Comparison of ENCODE assay signal across 20 cellular contexts in the genomic region with DNA sequence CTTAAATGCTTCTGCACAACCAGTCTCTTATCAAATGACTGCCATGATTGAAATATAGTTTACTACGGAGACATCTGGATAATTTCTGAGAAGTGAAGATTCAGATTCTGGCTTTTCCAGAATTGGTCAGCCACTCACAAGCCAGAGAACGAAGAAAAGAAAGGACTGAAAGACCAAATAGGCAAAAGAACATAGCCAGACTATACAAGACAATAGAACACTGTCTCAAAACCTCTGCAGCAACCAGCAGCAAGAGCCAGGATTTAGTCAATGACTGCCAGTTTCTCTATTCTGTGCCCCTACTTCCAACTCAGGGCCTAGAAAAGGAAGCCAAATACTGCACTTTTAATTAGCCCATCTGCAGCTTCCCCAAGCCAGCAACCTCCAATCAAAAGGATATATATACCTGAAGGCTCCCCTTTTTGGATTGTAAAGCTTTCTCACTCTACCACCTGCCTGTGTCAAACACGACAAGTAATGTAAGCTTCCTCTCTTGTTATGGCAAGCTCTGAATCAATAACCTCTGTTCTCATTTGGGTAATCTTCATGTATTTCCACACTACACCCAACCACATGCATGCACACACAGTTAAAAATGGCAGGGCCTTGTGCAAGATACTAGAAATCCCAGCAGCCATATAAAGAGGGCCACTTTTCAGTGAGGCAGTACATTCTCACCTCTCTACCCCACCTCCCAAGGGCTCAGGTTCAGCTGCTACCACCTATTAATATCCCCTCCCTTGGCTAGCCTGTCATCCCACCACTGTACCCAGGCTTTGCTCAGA.
"Had no signal": no experiment of that assay in that cellular context is flagged by ENCODE, and none has a peak within 500 bp of the region (broad histone marks: within the 10 kb centered on the region; RNA-seq: fewer than 3 reads in every experiment).

No MANE protein-coding gene starts in this region.

- H3K4me1 Mint-ChIP-seq: activated naive CD4-positive, alpha-beta T cell treated with anti-CD3 and anti-CD28 coated beads, Interleukin-2, amount 50 U/mL, for 24 hours; memory B cell; natural killer cell; T-helper 17 cell had no signal

- H3K4me3 Mint-ChIP-seq: activated CD8-positive, alpha-beta T cell treated with anti-CD3 and anti-CD28 coated beads for 36 hours; activated naive CD4-positive, alpha-beta T cell treated with anti-CD3 and anti-CD28 coated beads, Interleukin-2, amount 50 U/mL, for 24 hours; dendritic cell treated with granulocyte-macrophage colony-stimulating factor and Interleukin-4, amounts not matched to agents 40 ng/mL and 50 ng/mL, for 4 days; effector memory CD8-positive, alpha-beta T cell; memory B cell; natural killer cell; T-helper 17 cell had no signal

- H3K36me3 ChIP-seq: brain microvascular endothelial cell, heart right ventricle, thoracic aorta had no signal

- DNase-seq: activated CD4-positive, alpha-beta T cell treated with anti-CD3 and anti-CD28 coated beads for 4 hours; activated CD8-positive, alpha-beta memory T cell treated with anti-CD3 and anti-CD28 coated beads, Interleukin-2, amount 50 U/mL, for 4 hours; activated CD8-positive, alpha-beta T cell treated with anti-CD3 and anti-CD28 coated beads for 36 hours; activated effector memory CD4-positive, alpha-beta T cell treated with anti-CD3 and anti-CD28 coated beads, Interleukin-2, amount 50 U/mL, for 16 hours; activated T-cell treated with anti-CD3 and anti-CD28 coated beads, Interleukin-2, amount 50 U/mL, for 48 hours; brain microvascular endothelial cell; effector memory CD8-positive, alpha-beta T cell; foreskin keratinocyte; heart right ventricle; natural killer cell; right cardiac atrium; small intestine; stimulated activated naive CD8-positive, alpha-beta T cell treated with anti-CD3 and anti-CD28 coated beads, Interleukin-15, Interleukin-2, amounts not matched to agents 100 U/mL and 50 U/mL, for 24 hours; T-helper 17 cell had no signal

- H3K4me1 ChIP-seq: foreskin keratinocyte, heart right ventricle had no signal

- H3K27ac ChIP-seq: brain microvascular endothelial cell, foreskin keratinocyte, heart right ventricle, thoracic aorta had no signal

- H3K4me3 ChIP-seq: heart right ventricle, thoracic aorta had no signal

- H3K27me3 ChIP-seq: brain microvascular endothelial cell, foreskin keratinocyte, heart right ventricle had no signal

- H3K36me3 Mint-ChIP-seq: memory B cell, natural killer cell had no signal

- ATAC-seq: activated CD8-positive, alpha-beta T cell treated with anti-CD3 and anti-CD28 coated beads for 36 hours; effector memory CD8-positive, alpha-beta T cell; heart right ventricle; left lobe of liver; natural killer cell; right cardiac atrium; stimulated activated naive CD8-positive, alpha-beta T cell treated with anti-CD3 and anti-CD28 coated beads, Interleukin-15, Interleukin-2, amounts not matched to agents 100 U/mL and 50 U/mL, for 24 hours; T-helper 17 cell had no signal

- H3K27ac Mint-ChIP-seq: activated CD8-positive, alpha-beta T cell treated with anti-CD3 and anti-CD28 coated beads for 36 hours; activated naive CD4-positive, alpha-beta T cell treated with anti-CD3 and anti-CD28 coated beads, Interleukin-2, amount 50 U/mL, for 24 hours; dendritic cell treated with granulocyte-macrophage colony-stimulating factor and Interleukin-4, amounts not matched to agents 40 ng/mL and 50 ng/mL, for 4 days; effector memory CD8-positive, alpha-beta T cell; memory B cell; natural killer cell; progenitor cell of endocrine pancreas; T-helper 17 cell had no signal

- H3K27me3 Mint-ChIP-seq: memory B cell, progenitor cell of endocrine pancreas had no signal
